Comparison of ENCODE assay signal across 19 cellular contexts in genomic region chr7:97081901-97082300, GRCh38. TPM values are rescaled to one million over a fixed set of nuclear protein-coding genes. Genes with fewer than 3 reads are reported as not detected.
DNase-seq lines count a peak whose midpoint lies in the region; ATAC-seq and TF ChIP-seq lines count a peak whose summit lies in the region.
"Had no signal": no experiment of that assay in that cellular context is flagged by ENCODE, and none has a peak within 500 bp of the region (broad histone marks: within the 10 kb centered on the region; RNA-seq: fewer than 3 reads in every experiment).

No MANE protein-coding gene starts in this region.

- no peaks in the 10 kb centered on the region for H3K36me3 ChIP-seq in osteoblast (ENCODE audit: insufficient read depth, low read length)
- H3K36me3 ChIP-seq: BLaER1 had no signal

- H3K27me3 ChIP-seq in osteoblast (ENCODE audit: insufficient read depth, low read length) = no peaks in the 10 kb centered on the region
- H3K27me3 ChIP-seq: BLaER1 had no signal

- H3K9me3 ChIP-seq in osteoblast (ENCODE audit: low read depth, low read length) = no peaks in the 10 kb centered on the region
- H3K9me3 ChIP-seq: BLaER1, Caco-2 had no signal

- H3K79me2 ChIP-seq in osteoblast (ENCODE audit: insufficient read depth, low read length) = no peaks in the 10 kb centered on the region

- H3K27ac ChIP-seq in osteoblast (ENCODE audit: low read depth, low read length) = no peak overlapping the region
- peak overlapping the region; percentile 27 for H3K27ac ChIP-seq in temporal lobe (ENCODE audit: low read depth, low read length)
- H3K27ac ChIP-seq: 22Rv1, BLaER1, C4-2B had no signal

- TF ChIP-seq CTCF in osteoblast (IDR thresholded peaks at IDR 0.05; ENCODE audit: extremely low read depth, low read depth, low read length) = no peak

- DNase-seq in NCI-H82 (lab: John Stamatoyannopoulos, UW) (peak; percentile 95), osteoblast (ENCODE audit: insufficient read length, low spot score, missing footprints) (peak; percentile 8), OCI-M2 (lab: John Stamatoyannopoulos, UW; ENCODE audit: unreplicated experiment) (no peak), NCI-H2196 (lab: John Stamatoyannopoulos, UW; ENCODE audit: unreplicated experiment) (no peak)
- DNase-seq: Caco-2; CD4-positive, CD25-positive, alpha-beta regulatory T cell; CD8-positive, alpha-beta T cell; DMS153; DND-41; GOT3; H7; HCEC 1CT had no signal

- H3K4me2 ChIP-seq in osteoblast (ENCODE audit: insufficient read depth, low read length) = no peak overlapping the region
- H3K4me2 ChIP-seq: BLaER1 had no signal

- no peaks in the 10 kb centered on the region for H4K20me1 ChIP-seq in osteoblast (ENCODE audit: insufficient read depth, low read length)
- H4K20me1 ChIP-seq: BLaER1 had no signal

- no peaks in the 10 kb centered on the region for H3K4me1 ChIP-seq in osteoblast (ENCODE audit: insufficient read depth, low read length)
- H3K4me1 ChIP-seq: Caco-2 had no signal

- no peak overlapping the region for H3K4me3 ChIP-seq in osteoblast (ENCODE audit: insufficient read depth, low read length)
- H3K4me3 ChIP-seq: BLaER1 had no signal

- H2AFZ ChIP-seq in osteoblast (ENCODE audit: low read length) = no peak overlapping the region

- ATAC-seq in esophagus mucosa (peak; percentile 56), HG03135 (IDR thresholded peaks at IDR 0.05; ENCODE audit: unreplicated experiment) (no peak)
- ATAC-seq: CD8-positive, alpha-beta T cell had no signal

RNA-seq across cellular contexts. Expression of gene SDHAF3, which starts 35.6 kb away (rescaled TPM):
- total RNA-seq in esophagus mucosa (18.5 TPM), osteoblast (6.5 and 9.1 TPM in 2 replicates), temporal lobe (6.1 TPM)

RNA-seq across cellular contexts. Expression of gene DLX5, which starts 57.3 kb away (rescaled TPM):
- total RNA-seq in esophagus mucosa (3.5 TPM), osteoblast (2.5 and 3.2 TPM in 2 replicates), temporal lobe (3.4 TPM)
- total RNA-seq: B cell; Caco-2; CD4-positive, CD25-positive, alpha-beta regulatory T cell; CD8-positive, alpha-beta T cell; H7 had no signal

Comparison
In these comparisons a context has a peak if more than half of its experiments do, and no peak if none do; other contexts are left out.
1. DNase-seq: peak in NCI-H82 (single experiment) and osteoblast (single experiment); none in OCI-M2 (single experiment) and NCI-H2196 (single experiment).